ENCODE assay signal across 22 cellular contexts in genomic region chrX:40887476-40887875, GRCh38.
DNase-seq lines count a peak whose midpoint lies in the region; ATAC-seq and FAIRE-seq lines count a peak whose summit lies in the region.
"Had no signal": no experiment of that assay in that cellular context is flagged by ENCODE, and none has a peak within 500 bp of the region (broad histone marks: within the 10 kb centered on the region; RNA-seq: fewer than 3 reads in every experiment).

No MANE protein-coding gene starts in this region.

- FAIRE-seq in GM19239 (lab: Jason Lieb, UNC) = peak; percentile 86
- FAIRE-seq: GM12892, RCC 7860 had no signal

- DNase-seq in GM19239 (ENCODE audit: insufficient read length, low spot score) = no peak
- peak; percentile 67 for DNase-seq in M059J (ENCODE audit: low read depth)
- DNase-seq in fibroblast of gingiva (ENCODE audit: low read depth) = peak; percentile 28
- no peak for DNase-seq in NCI-H1930 (lab: John Stamatoyannopoulos, UW)
- no peak for DNase-seq in COLO668 (lab: John Stamatoyannopoulos, UW; ENCODE audit: unreplicated experiment)
- DNase-seq in SK-N-DZ (ENCODE audit: low spot score) = no peak
- DNase-seq: ACHN; AML-193; KG1; MV-4-11; NCI-H1105 treated with DMSO at 0.1 percent for 48 hours; NCI-H2081; NCI-H2171; NCI-H345; NCI-H524; NCI-H774; NK-92 treated with Interleukin-12 subunit alpha and Interleukin-12 subunit beta, amount 100 ng/mL, for 24 hours had no signal

- no peak for ATAC-seq in GM21723 (IDR thresholded peaks at IDR 0.05; ENCODE audit: unreplicated experiment)
- ATAC-seq: GM23338, HCT116 had no signal

Comparison
In these comparisons a context has a peak if more than half of its experiments do, and no peak if none do; other contexts are left out.
1. DNase-seq: peak in M059J (single experiment) and fibroblast of gingiva (single experiment); none in GM19239 (single experiment), NCI-H1930 (0 of 2), COLO668 (single experiment) and SK-N-DZ (single experiment).